ENCODE assay signal across 27 cellular contexts in the genomic region with DNA sequence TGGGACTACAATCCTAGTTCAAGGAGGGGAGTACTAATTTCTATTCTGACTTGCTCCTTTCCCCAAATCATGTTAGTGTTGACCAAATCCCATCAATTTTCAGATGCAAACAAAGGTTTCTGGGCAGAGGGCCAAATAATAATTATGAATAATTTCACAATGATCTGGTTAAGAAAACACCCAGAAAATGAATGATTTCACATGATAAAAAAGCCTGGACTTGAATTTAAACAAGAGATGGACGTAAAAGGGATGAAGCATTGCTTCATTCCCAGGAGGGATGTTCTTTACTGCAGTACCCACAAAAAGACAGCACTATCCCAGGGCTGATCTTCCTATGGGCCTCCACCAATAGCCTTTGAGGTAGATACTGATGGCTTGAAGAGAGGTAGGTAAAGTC.
DNase-seq lines count a peak whose midpoint lies in the region; ATAC-seq and TF ChIP-seq lines count a peak whose summit lies in the region.
"Had no signal": no experiment of that assay in that cellular context is flagged by ENCODE, and none has a peak within 500 bp of the region (broad histone marks: within the 10 kb centered on the region; RNA-seq: fewer than 3 reads in every experiment).

No MANE protein-coding gene starts in this region.

- ATAC-seq in PC-3 (no peak), HG03025 (IDR thresholded peaks at IDR 0.05; ENCODE audit: low FRiP score, unreplicated experiment) (no peak)
- ATAC-seq: WTC11 had no signal

- H3K9me3 ChIP-seq in A673 (ENCODE audit: low read depth, low read length, poor library complexity, severe bottlenecking) (no peaks in the 10 kb centered on the region), PC-3 (ENCODE audit: low read length) (no peaks in the 10 kb centered on the region)
- H3K9me3 ChIP-seq: adrenal gland, BLaER1, Caco-2 had no signal

- no peaks in the 10 kb centered on the region for H3K27me3 Mint-ChIP-seq in osteocyte (ENCODE audit: unreplicated experiment)
- H3K27me3 Mint-ChIP-seq: activated CD4-positive, alpha-beta memory T cell treated with anti-CD3 and anti-CD28 coated beads for 36 hours; progenitor cell of endocrine pancreas had no signal

- H3K4me2 ChIP-seq in PC-3 (ENCODE audit: low read length), result no peak overlapping the region
- H3K4me2 ChIP-seq: BLaER1, neural progenitor cell had no signal

- POLR2A ChIA-PET in A673 (lab: Charles Lee; ENCODE audit: low non-redundant PET) (no interaction called here), PC-3 (lab: Charles Lee; ENCODE audit: unreplicated experiment) (no interaction called here)

- H3K27ac ChIP-seq in A673 (ENCODE audit: low read depth, low read length, poor library complexity, severe bottlenecking), result no peak overlapping the region
- no peak overlapping the region for H3K27ac ChIP-seq in PC-3 (ENCODE audit: low read length)
- H3K27ac ChIP-seq: adrenal gland, BLaER1, coronary artery, neural progenitor cell, RWPE1, SK-N-MC had no signal

- no peaks in the 10 kb centered on the region for H3K4me1 Mint-ChIP-seq in osteocyte (ENCODE audit: unreplicated experiment)

- BruUV-seq in A673 (replicated peaks; lab: Mats Ljungman, UMichigan), result no TSS peak
- BruUV-seq in PC-3 (replicated peaks; lab: Mats Ljungman, UMichigan), result TSS peak; percentile 13

- DNase-seq in A673 (ENCODE audit: low spot score) (peak; percentile 20), NCI-H1417 treated with DMSO at 0.1 percent for 48 hours (lab: John Stamatoyannopoulos, UW) (peak; percentile 45), PC-3 (no peak), fibroblast of peridontal ligament (ENCODE audit: extremely low read depth) (peak; percentile 21), GM20000 (ENCODE audit: low spot score) (no peak), NCI-H82 (lab: John Stamatoyannopoulos, UW) (no peak), osteocyte (ENCODE audit: extremely low spot score, unreplicated experiment) (no peak)
- DNase-seq: activated CD4-positive, alpha-beta memory T cell treated with anti-CD3 and anti-CD28 coated beads for 36 hours; activated gamma-delta T cell; adrenal gland; Caco-2; endodermal cell; foreskin melanocyte; hippocampal formation; islet precursor cell; Kasumi-1; NCI-H1048; NCI-H226; substantia nigra had no signal

- H3K4me3 ChIP-seq in A673 (ENCODE audit: low read depth, low read length, poor library complexity, severe bottlenecking), result no peak overlapping the region
- no peak overlapping the region for H3K4me3 ChIP-seq in PC-3 (ENCODE audit: low read length)
- H3K4me3 ChIP-seq: adrenal gland, BLaER1, coronary artery, neural progenitor cell, SK-N-MC had no signal

- intact Hi-C loops in A673 (cut with micrococcal nuclease; ENCODE audit: unreplicated experiment), result no loop called here
- intact Hi-C loops in PC-3 (cut with micrococcal nuclease), result no loop called here

- no peaks in the 10 kb centered on the region for H3F3A ChIP-seq in PC-3 (ENCODE audit: low read length, unreplicated experiment)

- H2AFZ ChIP-seq in PC-3 (ENCODE audit: low read length), result no peak overlapping the region
- H2AFZ ChIP-seq: neural progenitor cell had no signal

- no peaks in the 10 kb centered on the region for H3K79me2 ChIP-seq in PC-3 (ENCODE audit: low read length)

- no peaks in the 10 kb centered on the region for H3K4me1 ChIP-seq in A673 (ENCODE audit: insufficient read depth, low read length, poor library complexity, severe bottlenecking)
- H3K4me1 ChIP-seq in PC-3 (ENCODE audit: insufficient read depth, low read length), result no peaks in the 10 kb centered on the region
- H3K4me1 ChIP-seq: adrenal gland, BLaER1 had no signal

- H4K20me1 ChIP-seq in PC-3 (ENCODE audit: low read length), result no peaks in the 10 kb centered on the region
- H4K20me1 ChIP-seq: BLaER1 had no signal

- H3K36me3 ChIP-seq in A673 (ENCODE audit: insufficient read depth, low read length, poor library complexity, severe bottlenecking) (no peaks in the 10 kb centered on the region), PC-3 (ENCODE audit: low read depth, low read length) (0 out of 2 replicates have a peak, but pooled peaks cover 3% of the 10 kb centered on the region)
- H3K36me3 ChIP-seq: adrenal gland, neural progenitor cell had no signal

- H3K9me3 Mint-ChIP-seq in osteocyte (ENCODE audit: unreplicated experiment), result no peaks in the 10 kb centered on the region
- H3K9me3 Mint-ChIP-seq: activated CD4-positive, alpha-beta memory T cell treated with anti-CD3 and anti-CD28 coated beads for 36 hours; endodermal cell; neural progenitor cell; WTC11 had no signal

- CTCF ChIA-PET in A673 (lab: Charles Lee), result no interaction called here
- CTCF ChIA-PET in PC-3 (lab: Charles Lee), result no interaction called here

- no peak overlapping the region for H3K9ac ChIP-seq in PC-3 (ENCODE audit: low read length)
- H3K9ac ChIP-seq: BLaER1, neural progenitor cell had no signal

- H3K36me3 Mint-ChIP-seq in osteocyte (ENCODE audit: unreplicated experiment), result peaks cover 19% of the 10 kb centered on the region

- TF ChIP-seq CTCF in A673 (conservative IDR thresholded peaks at IDR 0.05; ENCODE audit: low read depth, low read length) (no peak), PC-3 (conservative IDR thresholded peaks at IDR 0.05; ENCODE audit: low read depth, low read length) (no peak), GM20000 (IDR thresholded peaks at IDR 0.05; ENCODE audit: extremely low read depth, missing control alignments) (no peak), osteocyte (IDR thresholded peaks at IDR 0.05) (no peak)

- no peak overlapping the region for H3K4me3 Mint-ChIP-seq in osteocyte (ENCODE audit: unreplicated experiment)
- H3K4me3 Mint-ChIP-seq: activated CD4-positive, alpha-beta memory T cell treated with anti-CD3 and anti-CD28 coated beads for 36 hours; endodermal cell; neural progenitor cell; WTC11 had no signal

- H3K9me2 ChIP-seq in PC-3 (replicated peaks; ENCODE audit: low read length), result no peaks in the 10 kb centered on the region

- no peak overlapping the region for H3K27ac Mint-ChIP-seq in osteocyte (ENCODE audit: unreplicated experiment)
- H3K27ac Mint-ChIP-seq: activated CD4-positive, alpha-beta memory T cell treated with anti-CD3 and anti-CD28 coated beads for 36 hours; endodermal cell; neural progenitor cell; progenitor cell of endocrine pancreas; WTC11 had no signal

- H3K27me3 ChIP-seq in A673 (replicated peaks; ENCODE audit: insufficient read depth, low read depth, low read length, poor library complexity) (no peaks in the 10 kb centered on the region), PC-3 (ENCODE audit: low read length) (no peaks in the 10 kb centered on the region)
- H3K27me3 ChIP-seq: adrenal gland, BLaER1, neural progenitor cell had no signal

Comparison
In these comparisons a context has a peak if more than half of its experiments do, and no peak if none do; other contexts are left out.
1. DNase-seq: peak in A673 (single experiment), NCI-H1417 treated with DMSO at 0.1 percent for 48 hours (single experiment) and fibroblast of peridontal ligament (single experiment); none in PC-3 (single experiment), GM20000 (single experiment), NCI-H82 (single experiment) and osteocyte (single experiment).